8 cellular contexts compared by ENCODE assay signal in genomic region chr3:38202931-38203330, GRCh38. TPM values are rescaled to one million over a fixed set of nuclear protein-coding genes. Genes with fewer than 3 reads are reported as not detected.
DNase-seq lines count a peak whose midpoint lies in the region; ATAC-seq and TF ChIP-seq lines count a peak whose summit lies in the region.
"Not testable (repeated sequence)": the region's sequence is repeated elsewhere in the genome, so short reads cannot be mapped to it uniquely, and the experiment has no call there.

No MANE protein-coding gene starts in this region.

- peaks cover 46 to 68% of the 10 kb centered on the region in 2 donors for H3K36me3 Mint-ChIP-seq in CD14-positive monocyte
- H3K36me3 Mint-ChIP-seq in activated T-helper 17 cell treated with anti-CD3 and anti-CD28 coated beads, Interleukin-2, amount 50 U/mL, for 72 hours (ENCODE audit: low read depth): peaks cover 78% of the 10 kb centered on the region
- peaks cover 21% of the 10 kb centered on the region for H3K36me3 Mint-ChIP-seq in effector memory CD8-positive, alpha-beta T cell (ENCODE audit: insufficient read depth)

- DNase-seq in CD14-positive monocyte (ENCODE audit: low spot score); effector memory CD8-positive, alpha-beta T cell: not testable (repeated sequence)
- DNase-seq in CMK (ENCODE audit: low read depth) (peak; percentile 69), Kasumi-1 (lab: John Stamatoyannopoulos, UW) (peak; percentile 42 to 46), T-helper 22 cell (ENCODE audit: low read depth) (peak; percentile 4)

- not testable (repeated sequence) for TF ChIP-seq CTCF in CD14-positive monocyte (IDR thresholded peaks at IDR 0.05); OCI-LY3 (IDR thresholded peaks at IDR 0.05; ENCODE audit: low read depth, low read length); neutrophil (IDR thresholded peaks at IDR 0.05)

- H3K36me3 ChIP-seq in OCI-LY3 (replicated peaks; ENCODE audit: low read depth, low read length) (peaks cover 33% of the 10 kb centered on the region), neutrophil (peaks cover 15% of the 10 kb centered on the region)

- H3K4me2 ChIP-seq in OCI-LY3 (ENCODE audit: low read length): peak overlapping the region; percentile 42

- peak overlapping the region in 5 of 7 donors; percentile 10 to 47 (median 33) for H3K27ac Mint-ChIP-seq in CD14-positive monocyte
- peak overlapping the region; percentile 55 for H3K27ac Mint-ChIP-seq in activated T-helper 17 cell treated with anti-CD3 and anti-CD28 coated beads, Interleukin-2, amount 50 U/mL, for 72 hours
- peak overlapping the region; percentile 51 to 76 for H3K27ac Mint-ChIP-seq in effector memory CD8-positive, alpha-beta T cell

- not testable (repeated sequence) for H4K20me1 ChIP-seq in OCI-LY3 (ENCODE audit: insufficient read depth, low read length)

- H3K9ac ChIP-seq in OCI-LY3 (ENCODE audit: low read length): not testable (repeated sequence)

- not testable (repeated sequence) for H3K27me3 ChIP-seq in OCI-LY3 (ENCODE audit: low read depth, low read length); neutrophil

- peak overlapping the region; percentile 31; the same call in 1 of the 2 replicates for H3K4me3 ChIP-seq in OCI-LY3 (ENCODE audit: low read length)
- not testable (repeated sequence) for H3K4me3 ChIP-seq in neutrophil (ENCODE audit: low read depth in 1 of 2, low read length in 1 of 2)

- not testable (repeated sequence) for H3K4me3 Mint-ChIP-seq in CD14-positive monocyte
- H3K4me3 Mint-ChIP-seq in activated T-helper 17 cell treated with anti-CD3 and anti-CD28 coated beads, Interleukin-2, amount 50 U/mL, for 72 hours: peak overlapping the region; percentile 25
- peak overlapping the region in 1 of 2 donors; percentile 33 for H3K4me3 Mint-ChIP-seq in effector memory CD8-positive, alpha-beta T cell

- intact Hi-C loops in CD14-positive monocyte (cut with micrococcal nuclease): not testable (repeated sequence)

- H3K4me1 ChIP-seq in OCI-LY3 (ENCODE audit: low read length) (peaks cover 25% of the 10 kb centered on the region), neutrophil (ENCODE audit: control insufficient read depth in 1 of 2, insufficient read depth in 1 of 2, low read depth in 1 of 2, low read length in 1 of 2) (peaks cover 48 to 64% of the 10 kb centered on the region in 2 experiments)

- H3K4me1 Mint-ChIP-seq in CD14-positive monocyte: peaks cover 35% of the 10 kb centered on the region
- peaks cover 43% of the 10 kb centered on the region for H3K4me1 Mint-ChIP-seq in activated T-helper 17 cell treated with anti-CD3 and anti-CD28 coated beads, Interleukin-2, amount 50 U/mL, for 72 hours
- peaks cover 24 to 52% of the 10 kb centered on the region in 2 donors for H3K4me1 Mint-ChIP-seq in effector memory CD8-positive, alpha-beta T cell (ENCODE audit: low read depth in 2 of 2)

- not testable (repeated sequence) for H2AFZ ChIP-seq in OCI-LY3 (ENCODE audit: low read depth, low read length)

- H3K27ac ChIP-seq in OCI-LY3 (ENCODE audit: low read length) (peak overlapping the region; percentile 53), neutrophil (peak overlapping the region; percentile 86)

- H3K79me2 ChIP-seq in OCI-LY3 (ENCODE audit: low read length): peaks cover 39% of the 10 kb centered on the region

- not testable (repeated sequence) for ATAC-seq in activated T-helper 17 cell treated with anti-CD3 and anti-CD28 coated beads, Interleukin-2, amount 50 U/mL, for 72 hours (replicated peaks); effector memory CD8-positive, alpha-beta T cell (replicated peaks)

- not testable (repeated sequence) for H3K27me3 Mint-ChIP-seq in CD14-positive monocyte (ENCODE audit: low read depth in 3 of 3); activated T-helper 17 cell treated with anti-CD3 and anti-CD28 coated beads, Interleukin-2, amount 50 U/mL, for 72 hours; effector memory CD8-positive, alpha-beta T cell

- not testable (repeated sequence) for H3K9me3 ChIP-seq in OCI-LY3 (ENCODE audit: insufficient read depth, low read length); neutrophil

- H3K9me3 Mint-ChIP-seq in CD14-positive monocyte; activated T-helper 17 cell treated with anti-CD3 and anti-CD28 coated beads, Interleukin-2, amount 50 U/mL, for 72 hours; effector memory CD8-positive, alpha-beta T cell: not testable (repeated sequence)

RNA-seq across cellular contexts. Expression of gene OXSR1, which starts 37.6 kb away (rescaled TPM):
- polyA plus RNA-seq in CD14-positive monocyte: 10 to 100 TPM in 1 of 2 donors, 1 to 10 TPM in 1; 9.4 to 12.3 TPM
- 10 to 100 TPM; 77.8 to 78.4 TPM for total RNA-seq in activated T-helper 17 cell treated with anti-CD3 and anti-CD28 coated beads, Interleukin-2, amount 50 U/mL, for 72 hours
